ENCODE assay signal across 18 cellular contexts in the genomic region with DNA sequence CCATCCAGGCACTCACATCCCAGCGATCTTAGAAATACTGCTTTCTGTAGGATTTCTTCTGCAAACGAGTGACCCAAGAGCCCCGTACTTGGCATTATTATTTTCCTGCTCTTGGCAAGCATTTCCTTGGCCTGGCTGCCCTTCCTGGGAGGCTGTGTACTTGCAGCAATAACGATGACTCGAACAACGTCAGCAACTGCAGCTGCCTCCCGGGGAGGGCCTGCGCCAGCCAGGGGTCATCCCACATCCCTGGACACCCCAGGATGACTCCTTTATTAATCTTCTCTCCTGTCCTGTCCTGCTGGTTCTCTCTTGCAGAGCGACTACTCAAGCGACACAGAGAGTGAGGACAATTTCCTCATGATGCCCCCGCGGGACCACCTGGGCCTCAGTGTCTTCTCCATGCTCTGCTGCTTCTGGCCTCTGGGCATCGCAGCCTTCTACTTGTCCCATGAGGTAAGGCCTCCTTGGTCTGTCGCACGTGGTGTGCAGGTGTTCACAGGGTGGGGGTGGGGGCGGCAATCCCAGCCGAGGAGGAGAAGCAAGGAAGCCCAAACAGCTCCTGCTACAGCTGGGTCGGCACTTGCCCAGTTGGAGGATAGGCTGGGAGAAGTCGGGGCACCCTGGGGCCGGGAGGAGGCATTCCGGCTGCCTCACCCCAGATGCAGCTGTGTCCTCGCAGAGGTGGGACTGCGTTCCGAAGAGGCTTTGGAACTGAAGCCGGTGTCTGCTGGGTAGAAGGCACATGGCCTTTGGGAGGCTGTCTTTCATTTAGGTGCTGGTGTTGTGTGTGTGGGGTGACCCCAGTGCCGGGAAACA.
DNase-seq lines count a peak whose midpoint lies in the region; TF ChIP-seq lines count a peak whose summit lies in the region.
"Had no signal": no experiment of that assay in that cellular context is flagged by ENCODE, and none has a peak within 500 bp of the region (broad histone marks: within the 10 kb centered on the region; RNA-seq: fewer than 3 reads in every experiment).

No MANE protein-coding gene starts in this region.

- no peak overlapping the region for H3K9ac ChIP-seq in endodermal cell (ENCODE audit: extremely low read depth, low read length, poor library complexity, severe bottlenecking)

- DNase-seq in AG08395 (ENCODE audit: low spot score): peak; percentile 58
- DNase-seq in cardiac fibroblast (ENCODE audit: low read depth in 2 of 2): peak; percentile 51 to 62
- DNase-seq in kidney tubule cell (ENCODE audit: low spot score): peak; percentile 59
- no peak for DNase-seq in CD14-positive monocyte (ENCODE audit: low spot score)
- DNase-seq in endodermal cell: no peak
- DNase-seq in AML-193 (lab: John Stamatoyannopoulos, UW): no peak
- no peak for DNase-seq in hepatic stellate cell (ENCODE audit: low spot score)
- DNase-seq: activated CD4-positive, alpha-beta T cell treated with anti-CD3 and anti-CD28 coated beads, Interleukin-2, amount 10 ng/mL, durations not matched to agents 24 days and 14 days; BE2C; effector memory CD8-positive, alpha-beta T cell; pancreas; stimulated activated CD4-positive, alpha-beta T cell treated with anti-CD3 and anti-CD28 coated beads, Interleukin-1b, Interleukin-23, amount 100 ng/mL, for 48 hours; T-helper 17 cell; uterus had no signal

- H3K27ac ChIP-seq in HEK293 (ENCODE audit: extremely low read depth, low read depth, low read length) (no peak overlapping the region), endodermal cell (ENCODE audit: low read depth, low read length) (no peak overlapping the region)
- H3K27ac ChIP-seq: ascending aorta, pancreas, uterus had no signal

- CTCF ChIA-PET in HEK293 (lab: Yijun Ruan, JAX): no interaction called here

- WGBS in endodermal cell (ENCODE audit: insufficient coverage in 1 of 2, insufficient read length in 1 of 2), 2 experiments: 92 to 93% methylated on average over 11 to 26 of the region's 26 CpGs

- peaks cover 0 to 3% (median 0%) of the 10 kb centered on the region in 7 donors for H3K9me3 Mint-ChIP-seq in CD14-positive monocyte
- H3K9me3 Mint-ChIP-seq in endodermal cell: no peaks in the 10 kb centered on the region
- H3K9me3 Mint-ChIP-seq: activated CD4-positive, alpha-beta T cell treated with anti-CD3 and anti-CD28 coated beads, Interleukin-2, amount 10 ng/mL, durations not matched to agents 24 days and 14 days; activated T-helper 1 cell treated with anti-CD3 and anti-CD28 coated beads, Interleukin-12 subunit alpha, Interleukin-12 subunit beta, Interleukin-2, Interleukin-4 antibody, amounts not matched to agents 30 ng/mL and 10 ng/mL and 1 ng/mL, durations not matched to agents 14 hours and 24 hours and 36 hours; effector memory CD8-positive, alpha-beta T cell had no signal

- H3K4me3 ChIP-seq in HEK293 (ENCODE audit: low read depth, low read length) (no peak overlapping the region), cardiac fibroblast (replicated peaks in 1 of 2; ENCODE audit: low read depth in 2 of 2, low read length in 2 of 2) (no peak overlapping the region), endodermal cell (ENCODE audit: low read length) (no peak overlapping the region)
- H3K4me3 ChIP-seq: ascending aorta, lung, pancreas, uterus had no signal

- no peaks in the 10 kb centered on the region for H3K4me1 Mint-ChIP-seq in CD14-positive monocyte
- no peaks in the 10 kb centered on the region for H3K4me1 Mint-ChIP-seq in endodermal cell
- H3K4me1 Mint-ChIP-seq: activated CD4-positive, alpha-beta T cell treated with anti-CD3 and anti-CD28 coated beads, Interleukin-2, amount 10 ng/mL, durations not matched to agents 24 days and 14 days; T-helper 17 cell had no signal

- H3K27ac Mint-ChIP-seq in CD14-positive monocyte (no peak overlapping the region), endodermal cell (no peak overlapping the region)
- H3K27ac Mint-ChIP-seq: activated CD4-positive, alpha-beta T cell treated with anti-CD3 and anti-CD28 coated beads, Interleukin-2, amount 10 ng/mL, durations not matched to agents 24 days and 14 days; activated T-helper 1 cell treated with anti-CD3 and anti-CD28 coated beads, Interleukin-12 subunit alpha, Interleukin-12 subunit beta, Interleukin-2, Interleukin-4 antibody, amounts not matched to agents 30 ng/mL and 10 ng/mL and 1 ng/mL, durations not matched to agents 14 hours and 24 hours and 36 hours; effector memory CD8-positive, alpha-beta T cell; T-helper 17 cell had no signal

- TF ChIP-seq CTCF in HEK293 (tag by site-specific recombination; IDR thresholded peaks at IDR 0.05) (no peak), cardiac fibroblast (IDR thresholded peaks at IDR 0.05; ENCODE audit: low read depth, low read length) (no peak), CD14-positive monocyte (IDR thresholded peaks at IDR 0.05) (no peak), endodermal cell (conservative IDR thresholded peaks at IDR 0.05) (no peak)

- no peaks in the 10 kb centered on the region for H3K9me3 ChIP-seq in HEK293 (ENCODE audit: control insufficient read depth, insufficient read depth, low read depth, low read length)
- H3K9me3 ChIP-seq in endodermal cell (ENCODE audit: control insufficient read depth, low read length): no peaks in the 10 kb centered on the region
- H3K9me3 ChIP-seq: ascending aorta, BE2C, pancreas, uterus had no signal

- intact Hi-C loops in CD14-positive monocyte (cut with micrococcal nuclease): no loop called here

- H3K4me3 Mint-ChIP-seq in CD14-positive monocyte (no peak overlapping the region), endodermal cell (no peak overlapping the region)
- H3K4me3 Mint-ChIP-seq: activated CD4-positive, alpha-beta T cell treated with anti-CD3 and anti-CD28 coated beads, Interleukin-2, amount 10 ng/mL, durations not matched to agents 24 days and 14 days; activated T-helper 1 cell treated with anti-CD3 and anti-CD28 coated beads, Interleukin-12 subunit alpha, Interleukin-12 subunit beta, Interleukin-2, Interleukin-4 antibody, amounts not matched to agents 30 ng/mL and 10 ng/mL and 1 ng/mL, durations not matched to agents 14 hours and 24 hours and 36 hours; effector memory CD8-positive, alpha-beta T cell; T-helper 17 cell had no signal

- H3K36me3 ChIP-seq in HEK293 (ENCODE audit: control insufficient read depth in 2 of 2, insufficient read depth in 1 of 2, low read length in 2 of 2) (no peaks in the 10 kb centered on the region), endodermal cell (ENCODE audit: control insufficient read depth, insufficient read depth, low read length) (no peaks in the 10 kb centered on the region)
- H3K36me3 ChIP-seq: ascending aorta, BE2C, pancreas, uterus had no signal

- H3K4me1 ChIP-seq in HEK293 (ENCODE audit: control insufficient read depth, insufficient read depth, low read length) (no peaks in the 10 kb centered on the region), endodermal cell (ENCODE audit: control insufficient read depth, insufficient read depth, low read length) (no peaks in the 10 kb centered on the region)
- H3K4me1 ChIP-seq: ascending aorta, pancreas, uterus had no signal

- H3K27me3 ChIP-seq in endodermal cell (ENCODE audit: control insufficient read depth, insufficient read depth, low read length, poor library complexity, severe bottlenecking): no peaks in the 10 kb centered on the region
- H3K27me3 ChIP-seq: ascending aorta, BE2C, pancreas, uterus had no signal

- H3K36me3 Mint-ChIP-seq in CD14-positive monocyte: no peaks in the 10 kb centered on the region
- no peaks in the 10 kb centered on the region for H3K36me3 Mint-ChIP-seq in endodermal cell (ENCODE audit: low read depth)

- H3K27me3 Mint-ChIP-seq in CD14-positive monocyte (ENCODE audit: low read depth in 3 of 3): peaks cover 2 to 5% (median 5%) of the 10 kb centered on the region in 3 donors
- H3K27me3 Mint-ChIP-seq in endodermal cell (ENCODE audit: insufficient read depth): no peaks in the 10 kb centered on the region
- H3K27me3 Mint-ChIP-seq: activated CD4-positive, alpha-beta T cell treated with anti-CD3 and anti-CD28 coated beads, Interleukin-2, amount 10 ng/mL, durations not matched to agents 24 days and 14 days had no signal

- POLR2A ChIA-PET in HEK293 (lab: Yijun Ruan, JAX): no interaction called here

TF ChIP-seq in HEK293, 187 proteins besides CTCF, POLR2A, EP300 and RAD21:
- TF ChIP-seq ZIC2 (tag by site-specific recombination; IDR thresholded peaks at IDR 0.05): peak; percentile 57
- TF ChIP-seq ZNF560 (tag by site-specific recombination; IDR thresholded peaks at IDR 0.05; ENCODE audit: borderline replicate concordance): no peak

Comparison
In these comparisons a context has a peak if more than half of its experiments do, and no peak if none do; other contexts are left out.
1. DNase-seq: peak in AG08395 (single experiment), cardiac fibroblast (2 of 2) and kidney tubule cell (single experiment); none in CD14-positive monocyte (single experiment), endodermal cell (single experiment), AML-193 (0 of 2) and hepatic stellate cell (single experiment).